Comparison of ENCODE assay signal across 9 cellular contexts in the genomic region with DNA sequence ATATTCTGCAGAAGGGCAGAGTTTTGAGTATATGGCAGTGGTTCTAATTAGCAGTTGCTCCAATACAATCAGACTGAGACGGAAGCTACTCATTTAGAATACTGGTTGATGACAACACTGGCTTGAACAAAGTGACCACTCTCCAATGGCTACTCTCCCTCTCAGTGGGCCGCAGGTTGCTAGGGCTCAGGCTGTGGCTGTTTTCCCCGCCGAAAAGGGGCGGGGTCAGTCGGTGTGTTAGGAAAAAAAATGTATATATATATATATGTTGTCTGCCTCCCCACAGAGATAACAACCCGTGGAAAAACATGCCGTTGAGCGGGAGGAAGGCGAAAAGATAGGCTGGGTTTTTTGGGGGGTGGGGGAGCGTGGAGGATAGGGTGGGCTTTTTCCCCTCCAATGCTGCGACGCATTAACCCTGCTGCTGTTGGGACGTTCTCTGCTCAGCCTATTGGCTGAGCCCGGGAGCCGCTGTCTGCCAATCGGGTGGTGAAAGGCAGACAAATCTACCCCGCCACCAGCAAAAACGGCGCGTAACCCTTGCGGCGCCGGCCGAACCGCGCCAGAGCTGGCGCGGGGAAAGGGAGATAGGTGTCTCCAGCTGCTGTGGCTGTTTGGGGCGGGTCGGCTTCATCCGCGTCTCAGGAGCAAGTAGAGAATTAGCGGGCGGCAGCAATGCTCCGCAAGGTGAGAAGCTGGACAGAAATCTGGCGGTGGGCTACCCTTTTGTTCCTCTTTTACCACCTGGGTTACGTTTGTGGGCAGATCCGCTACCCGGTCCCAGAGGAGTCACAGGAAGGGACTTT. TPM values are rescaled to one million over a fixed set of nuclear protein-coding genes. Genes with fewer than 3 reads are reported as not detected.
DNase-seq lines count a peak whose midpoint lies in the region; ATAC-seq and TF ChIP-seq lines count a peak whose summit lies in the region.
"Had no signal": no experiment of that assay in that cellular context is flagged by ENCODE, and none has a peak within 500 bp of the region (broad histone marks: within the 10 kb centered on the region; RNA-seq: fewer than 3 reads in every experiment).

Gene PCDHGC4, plus strand, starts transcription at position 532 of the 806 bp plus-strand sequence. Its CDS starts 144 bp downstream, at position 676.

- peaks cover 2% of the 10 kb centered on the region for H3K36me3 ChIP-seq in right atrium auricular region
- H3K36me3 ChIP-seq: neutrophil had no signal

- ATAC-seq in sciatic nerve: peak; percentile 48
- no peak for ATAC-seq in GM19328 (IDR thresholded peaks at IDR 0.05; ENCODE audit: unreplicated experiment)
- ATAC-seq in GM18517 (IDR thresholded peaks at IDR 0.05; ENCODE audit: unreplicated experiment): no peak
- no peak for ATAC-seq in GM21576 (IDR thresholded peaks at IDR 0.05; ENCODE audit: unreplicated experiment)

- peak within 1 kb of the TSS; percentile 24 to 48 for H3K4me3 ChIP-seq in right atrium auricular region

- DNase-seq in DMS53 (lab: John Stamatoyannopoulos, UW): peak; percentile 40
- no peak for DNase-seq in DMS53 treated with DMSO at 0.1 percent for 48 hours (lab: John Stamatoyannopoulos, UW; ENCODE audit: unreplicated experiment)
- peak; percentile 56 for DNase-seq in right atrium auricular region (ENCODE audit: low spot score)
- DNase-seq in sciatic nerve (ENCODE audit: low spot score): no peak

- TF ChIP-seq CTCF in VCaP (conservative IDR thresholded peaks at IDR 0.05) (no peak), right atrium auricular region (IDR thresholded peaks at IDR 0.05) (no peak)

- H3K9me3 ChIP-seq in right atrium auricular region: no peaks in the 10 kb centered on the region
- H3K9me3 ChIP-seq: neutrophil had no signal

- intact Hi-C loops in sciatic nerve (cut with DNase I): no loop called here

- no peaks in the 10 kb centered on the region for H3K27me3 ChIP-seq in right atrium auricular region

- H3K4me1 ChIP-seq in right atrium auricular region: peaks cover 0 to 28% of the 10 kb centered on the region in 2 donors

- H3K27ac ChIP-seq in VCaP (0 out of 2 replicates have a peak within 1 kb of the TSS, but pooled peaks have one; percentile 7), right atrium auricular region (peak within 1 kb of the TSS in 1 of 2 donors; percentile 6)
- H3K27ac ChIP-seq: neutrophil had no signal

RNA-seq across cellular contexts. Expression of gene PCDHGC4, which starts in this region (rescaled TPM):
- total RNA-seq in right atrium auricular region (1 to 10 TPM; 1.5 to 1.7 TPM), sciatic nerve (4.5 TPM)

Comparison
In these comparisons a context has a peak if more than half of its experiments do, and no peak if none do; other contexts are left out.
1. DNase-seq: peak in DMS53 (single experiment) and right atrium auricular region (single experiment); none in DMS53 treated with DMSO at 0.1 percent for 48 hours (single experiment) and sciatic nerve (single experiment).